22 cellular contexts compared by ENCODE assay signal in the genomic region with DNA sequence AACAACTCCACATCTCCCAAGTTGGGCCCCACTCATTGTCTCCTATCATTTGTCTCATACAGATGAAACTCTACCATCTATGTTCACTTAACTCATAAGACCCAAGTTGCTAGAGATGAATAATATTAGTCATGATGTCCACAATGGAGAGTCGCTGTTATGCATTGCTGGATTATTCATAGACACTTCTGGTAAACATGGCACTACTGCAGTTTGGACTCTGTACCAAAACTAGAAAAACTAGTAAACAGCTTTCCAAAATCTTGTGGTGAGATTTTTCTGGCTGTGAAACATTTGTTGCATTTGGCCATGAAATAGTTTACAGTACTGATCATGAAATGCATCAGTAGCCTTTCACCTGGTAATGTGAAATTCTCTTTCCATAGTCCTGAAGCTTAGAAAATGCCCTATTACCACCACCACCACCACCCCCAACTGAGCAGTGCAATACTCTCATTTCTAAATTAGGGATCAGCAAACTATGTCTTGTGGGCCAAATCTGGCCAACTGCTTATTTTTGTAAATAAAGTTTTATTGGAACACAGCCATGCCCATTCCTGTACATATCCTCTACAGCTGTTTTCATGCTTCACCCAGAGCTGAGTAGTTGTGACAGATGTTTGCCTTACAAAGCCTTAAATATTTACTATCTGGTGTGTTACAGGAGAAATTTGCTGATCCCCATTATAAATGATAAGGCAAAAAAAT.
"Had no signal": no experiment of that assay in that cellular context is flagged by ENCODE, and none has a peak within 500 bp of the region (broad histone marks: within the 10 kb centered on the region; RNA-seq: fewer than 3 reads in every experiment).

No MANE protein-coding gene starts in this region.

- H3K4me1 ChIP-seq: lower lobe of right lung, pancreas, right lobe of liver, upper lobe of right lung had no signal

- H3K27ac ChIP-seq: coronary artery, lower lobe of right lung, neutrophil, pancreas, right lobe of liver, upper lobe of right lung had no signal

- H3K4me3 ChIP-seq: coronary artery, lower lobe of right lung, pancreas, right lobe of liver, smooth muscle cell, upper lobe of right lung had no signal

- H3K9me3 Mint-ChIP-seq: activated CD4-positive, alpha-beta memory T cell treated with anti-CD3 and anti-CD28 coated beads for 36 hours; activated naive CD8-positive, alpha-beta T cell treated with anti-CD3 and anti-CD28 coated beads, Interleukin-2, amount 10 ng/mL, durations not matched to agents 7 days and 5 days; central memory CD8-positive, alpha-beta T cell; natural killer cell treated with Interleukin-12 subunit alpha and Interleukin-12 subunit beta and Interleukin-15 and Interleukin-18, amount 100 ng/mL, for 72 hours; stimulated activated naive CD8-positive, alpha-beta T cell treated with anti-CD3 and anti-CD28 coated beads, Interleukin-15, amount 100 ng/mL, for 72 hours; T-helper 2 cell treated with Interferon-gamma antibody and Interleukin-4, amounts not matched to agents 5 μg/mL and 100 μg/mL, for 36 hours; WTC11 had no signal

- H3K36me3 ChIP-seq: lower lobe of right lung, neutrophil, pancreas, right lobe of liver, upper lobe of right lung had no signal

- ATAC-seq: activated CD4-positive, alpha-beta T cell treated with anti-CD3 and anti-CD28 coated beads for 36 hours; activated CD8-positive, alpha-beta memory T cell treated with anti-CD3 and anti-CD28 coated beads, Interleukin-2, amount 10 ng/mL, durations not matched to agents 7 days and 5 days; esophagus mucosa; lower lobe of right lung; natural killer cell treated with Interleukin-12 subunit alpha and Interleukin-12 subunit beta and Interleukin-15 and Interleukin-18, amount 100 ng/mL, for 72 hours; pancreas; right lobe of liver; stimulated activated naive CD8-positive, alpha-beta T cell treated with anti-CD3 and anti-CD28 coated beads, Interleukin-15, amount 100 ng/mL, for 72 hours; upper lobe of right lung; WTC11 had no signal

- H3K36me3 Mint-ChIP-seq: activated CD4-positive, alpha-beta memory T cell treated with anti-CD3 and anti-CD28 coated beads for 36 hours; activated CD8-positive, alpha-beta memory T cell treated with anti-CD3 and anti-CD28 coated beads, Interleukin-2, amount 10 ng/mL, durations not matched to agents 7 days and 5 days; natural killer cell treated with Interleukin-12 subunit alpha and Interleukin-12 subunit beta and Interleukin-15 and Interleukin-18, amount 100 ng/mL, for 72 hours; WTC11 had no signal

- H3K27me3 ChIP-seq: neutrophil, pancreas, right lobe of liver, upper lobe of right lung had no signal

- DNase-seq: activated CD4-positive, alpha-beta memory T cell treated with anti-CD3 and anti-CD28 coated beads for 36 hours; activated CD4-positive, alpha-beta T cell treated with anti-CD3 and anti-CD28 coated beads for 36 hours; activated CD8-positive, alpha-beta memory T cell treated with anti-CD3 and anti-CD28 coated beads, Interleukin-2, amount 10 ng/mL, durations not matched to agents 7 days and 5 days; activated naive CD4-positive, alpha-beta T cell; activated naive CD8-positive, alpha-beta T cell treated with anti-CD3 and anti-CD28 coated beads, Interleukin-2, amount 10 ng/mL, durations not matched to agents 7 days and 5 days; anterior cingulate cortex; effector CD4-positive, alpha-beta T cell; foreskin melanocyte; lower lobe of right lung; pancreas; right lobe of liver; stimulated activated CD4-positive, alpha-beta T cell treated with anti-CD3 and anti-CD28 coated beads, Interleukin-4, amount 100 ng/mL, for 1 hour; stimulated activated naive CD8-positive, alpha-beta T cell treated with anti-CD3 and anti-CD28 coated beads, Interleukin-15, amount 100 ng/mL, for 72 hours; upper lobe of right lung had no signal

- H3K27ac Mint-ChIP-seq: activated CD4-positive, alpha-beta memory T cell treated with anti-CD3 and anti-CD28 coated beads for 36 hours; activated CD4-positive, alpha-beta T cell treated with anti-CD3 and anti-CD28 coated beads for 36 hours; activated CD8-positive, alpha-beta memory T cell treated with anti-CD3 and anti-CD28 coated beads, Interleukin-2, amount 10 ng/mL, durations not matched to agents 7 days and 5 days; activated naive CD8-positive, alpha-beta T cell treated with anti-CD3 and anti-CD28 coated beads, Interleukin-2, amount 10 ng/mL, durations not matched to agents 7 days and 5 days; natural killer cell treated with Interleukin-12 subunit alpha and Interleukin-12 subunit beta and Interleukin-15 and Interleukin-18, amount 100 ng/mL, for 72 hours; stimulated activated naive CD8-positive, alpha-beta T cell treated with anti-CD3 and anti-CD28 coated beads, Interleukin-15, amount 100 ng/mL, for 72 hours; T-helper 2 cell treated with Interferon-gamma antibody and Interleukin-4, amounts not matched to agents 5 μg/mL and 100 μg/mL, for 36 hours; WTC11 had no signal

- H3K9me3 ChIP-seq: lower lobe of right lung, neutrophil, pancreas, right lobe of liver, upper lobe of right lung had no signal
